ENCODE assay signal across 8 cellular contexts in the genomic region with DNA sequence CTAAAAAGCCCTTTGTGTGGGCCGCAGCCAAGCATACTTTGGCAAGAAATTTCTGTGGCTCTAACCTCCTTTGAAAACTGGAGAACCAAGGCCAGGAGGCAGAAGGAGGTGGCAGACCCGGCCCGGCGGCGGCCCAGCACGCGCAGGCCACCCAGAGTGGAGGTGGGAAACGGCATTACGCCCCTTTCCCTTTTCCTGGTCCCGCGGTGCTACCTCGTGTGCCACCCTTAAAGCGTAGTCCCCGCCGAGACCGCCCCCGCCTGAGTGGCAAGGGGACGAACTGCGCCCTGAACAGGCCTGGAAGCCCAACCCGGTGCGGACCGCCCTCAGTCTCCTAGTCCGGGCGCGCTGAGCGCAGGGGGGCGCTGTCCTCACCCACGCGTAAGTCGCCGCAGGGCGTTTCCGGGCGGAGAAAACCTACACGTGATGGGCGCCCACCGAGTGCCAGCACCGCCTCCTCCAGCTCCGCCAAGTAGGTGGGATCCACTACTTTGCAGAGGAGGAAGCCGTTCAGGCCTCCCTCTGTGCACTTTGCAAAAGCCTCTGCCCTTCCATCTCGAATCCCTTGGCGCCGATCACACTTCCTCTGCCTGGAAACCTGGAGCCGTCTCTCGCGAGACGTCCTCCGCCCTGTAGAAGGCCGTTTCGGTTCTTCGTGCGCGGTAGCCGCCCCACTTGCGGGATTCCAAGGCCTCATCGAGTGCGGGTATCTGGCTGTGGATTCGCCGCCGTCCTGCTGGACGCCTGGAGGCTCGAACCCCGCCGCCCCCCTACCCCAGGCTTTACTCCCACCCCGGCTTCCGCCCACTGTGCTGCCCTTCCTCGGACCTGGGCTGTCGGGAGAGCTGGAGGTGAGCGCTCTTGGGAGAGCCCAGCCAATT. TPM values are rescaled to one million over a fixed set of nuclear protein-coding genes. Genes with fewer than 3 reads are reported as not detected.
A peak's percentile ranks its signal among the peaks of the same experiment; 100 is the strongest.
DNase-seq lines count a peak whose midpoint lies in the region; ATAC-seq and TF ChIP-seq lines count a peak whose summit lies in the region.

A gene with protein sequence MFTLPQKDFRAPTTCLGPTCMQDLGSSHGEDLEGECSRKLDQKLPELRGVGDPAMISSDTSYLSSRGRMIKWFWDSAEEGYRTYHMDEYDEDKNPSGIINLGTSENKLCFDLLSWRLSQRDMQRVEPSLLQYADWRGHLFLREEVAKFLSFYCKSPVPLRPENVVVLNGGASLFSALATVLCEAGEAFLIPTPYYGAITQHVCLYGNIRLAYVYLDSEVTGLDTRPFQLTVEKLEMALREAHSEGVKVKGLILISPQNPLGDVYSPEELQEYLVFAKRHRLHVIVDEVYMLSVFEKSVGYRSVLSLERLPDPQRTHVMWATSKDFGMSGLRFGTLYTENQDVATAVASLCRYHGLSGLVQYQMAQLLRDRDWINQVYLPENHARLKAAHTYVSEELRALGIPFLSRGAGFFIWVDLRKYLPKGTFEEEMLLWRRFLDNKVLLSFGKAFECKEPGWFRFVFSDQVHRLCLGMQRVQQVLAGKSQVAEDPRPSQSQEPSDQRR (plus strand): TSS at position 420 of the 881 bp plus-strand sequence. CDS start 1,358 bp downstream, outside the sequence.

- peaks cover 8% of the 10 kb centered on the region for H3K27me3 Mint-ChIP-seq in type B pancreatic cell

- H3K36me3 ChIP-seq in heart right ventricle: peaks cover 0 to 28% (median 0%) of the 10 kb centered on the region in 9 donors

- WGBS in heart right ventricle, 2 donors: 0 to 1% methylated on average over 69 of the region's 69 CpGs

- DNase-seq in GM10248 (ENCODE audit: extremely low spot score) (peak; percentile 87), HEK293T (ENCODE audit: extremely low spot score) (peak; percentile 87), NCI-H1092 (lab: John Stamatoyannopoulos, UW) (peak; percentile 93), T-helper 1 cell (peak; percentile 75 to 94 (median 78)), amniotic epithelial cell (ENCODE audit: low read depth) (peak; percentile 90), heart right ventricle (peak; percentile 94 to 96), posterior vena cava (ENCODE audit: low spot score) (peak; percentile 99), type B pancreatic cell (ENCODE audit: extremely low spot score, unreplicated experiment) (peak; percentile 91)

- no peaks in the 10 kb centered on the region for H3K9me3 ChIP-seq in heart right ventricle

- H3K36me3 Mint-ChIP-seq in type B pancreatic cell: peaks cover 9% of the 10 kb centered on the region

- peak within 1 kb of the TSS; percentile 90 for H3K27ac Mint-ChIP-seq in type B pancreatic cell

- peak within 1 kb of the TSS; percentile 93 for H3K4me3 Mint-ChIP-seq in type B pancreatic cell

- peak; percentile 94 to 98 (median 96) for ATAC-seq in heart right ventricle

- peaks cover 0 to 22% (median 12%) of the 10 kb centered on the region in 9 donors for H3K4me1 ChIP-seq in heart right ventricle

- TF ChIP-seq CTCF in GM10248 (IDR thresholded peaks at IDR 0.05; ENCODE audit: control extremely low read depth, extremely low read depth, low read depth, missing control alignments): peak; percentile 90
- peak; percentile 69 to 95 (median 86) for TF ChIP-seq CTCF in heart right ventricle (IDR thresholded peaks at IDR 0.05)
- TF ChIP-seq CTCF in type B pancreatic cell (conservative IDR thresholded peaks at IDR 0.05): peak; percentile 83

- H3K9me3 Mint-ChIP-seq in type B pancreatic cell: no peaks in the 10 kb centered on the region

- intact Hi-C loops in heart right ventricle (cut with DNase I): no loop called here
- intact Hi-C loops in posterior vena cava (cut with DNase I): loop anchor here in 1 of 2 donors (1.0 kb wide), 1 partner anchor 15 kb away; no protein-coding TSS in a partner anchor

- H3K4me1 Mint-ChIP-seq in type B pancreatic cell (ENCODE audit: unreplicated experiment): peaks cover 3% of the 10 kb centered on the region

- peak within 1 kb of the TSS; percentile 66 to 89 (median 74) for H3K4me3 ChIP-seq in heart right ventricle

- POLR2A ChIA-PET in GM10248 (lab: Yijun Ruan, JAX): interaction anchor here (1.0 kb wide), 1 partner anchor 119 kb away, joined by 3 read pairs; no protein-coding TSS in a partner anchor
- POLR2A ChIA-PET in HEK293T (lab: Yijun Ruan, JAX): interaction anchor here (0.5 to 1.4 kb wide), 3 partner anchors 9 to 128 kb away, joined by 3 to 5 read pairs (median 3); no protein-coding TSS in a partner anchor

- CTCF ChIA-PET in GM10248 (lab: Yijun Ruan, JAX) (interaction anchor here (0.8 to 1.4 kb wide), 10 partner anchors 9 to 128 kb away, joined by 3 to 9 read pairs (median 3); a partner anchor contains a TSS), HEK293T (lab: Yijun Ruan, JAX) (interaction anchor here (0.6 kb wide), 2 partner anchors 18 to 139 kb away, joined by 3 read pairs; no protein-coding TSS in a partner anchor)

- H3K27ac ChIP-seq in heart right ventricle: peak within 1 kb of the TSS; percentile 63 to 95 (median 90)

- H3K27me3 ChIP-seq in heart right ventricle: no peaks in the 10 kb centered on the region

TF ChIP-seq in HEK293T, 16 proteins besides CTCF, POLR2A, EP300 and RAD21:
- TF ChIP-seq, protein P1, sequence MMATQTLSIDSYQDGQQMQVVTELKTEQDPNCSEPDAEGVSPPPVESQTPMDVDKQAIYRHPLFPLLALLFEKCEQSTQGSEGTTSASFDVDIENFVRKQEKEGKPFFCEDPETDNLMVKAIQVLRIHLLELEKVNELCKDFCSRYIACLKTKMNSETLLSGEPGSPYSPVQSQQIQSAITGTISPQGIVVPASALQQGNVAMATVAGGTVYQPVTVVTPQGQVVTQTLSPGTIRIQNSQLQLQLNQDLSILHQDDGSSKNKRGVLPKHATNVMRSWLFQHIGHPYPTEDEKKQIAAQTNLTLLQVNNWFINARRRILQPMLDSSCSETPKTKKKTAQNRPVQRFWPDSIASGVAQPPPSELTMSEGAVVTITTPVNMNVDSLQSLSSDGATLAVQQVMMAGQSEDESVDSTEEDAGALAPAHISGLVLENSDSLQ (IDR thresholded peaks at IDR 0.05): peak; percentile 67
- peak; percentile 74; the same call in 1 of the 2 replicates for TF ChIP-seq TARDBP (IDR thresholded peaks at IDR 0.05)
- peak; percentile 67 for TF ChIP-seq CTBP1 (IDR thresholded peaks at IDR 0.05; ENCODE audit: borderline replicate concordance)
- peak; percentile 50 for TF ChIP-seq ELF4 (IDR thresholded peaks at IDR 0.05)
- TF ChIP-seq FOXK2 (IDR thresholded peaks at IDR 0.05): no peak
- peak; percentile 90 for TF ChIP-seq L3MBTL2 (conservative IDR thresholded peaks at IDR 0.05)

RNA-seq across cellular contexts. Expression of the gene that starts here (rescaled TPM):
- 10 to 100 TPM in 2 of 10 donors, 1 to 10 TPM in 8; 5.5 to 19.6 (median 8.2) TPM for total RNA-seq in heart right ventricle
- polyA plus RNA-seq in heart right ventricle: 10 to 100 TPM in 1 of 2 donors, 1 to 10 TPM in 1; 2.6 to 32.7 TPM
- total RNA-seq in posterior vena cava: 10 to 100 TPM; 18.5 to 30.5 TPM
- total RNA-seq in type B pancreatic cell (ENCODE audit: low replicate concordance): 14.2 and 17.9 TPM in 2 replicates

Comparison
In these comparisons a context has a peak if more than half of its experiments do, and no peak if none do; other contexts are left out.
1. Peak in every context shown above with its lines: DNase-seq, ATAC-seq, H3K4me3 ChIP-seq and H3K27ac ChIP-seq.